Comparison of ENCODE assay signal across 17 cellular contexts in genomic region chr15:44441095-44441501, GRCh38. TPM values are rescaled to one million over a fixed set of nuclear protein-coding genes. Genes with fewer than 3 reads are reported as not detected.
DNase-seq lines count a peak whose midpoint lies in the region; ATAC-seq and TF ChIP-seq lines count a peak whose summit lies in the region.
"Had no signal": no experiment of that assay in that cellular context is flagged by ENCODE, and none has a peak within 500 bp of the region (broad histone marks: within the 10 kb centered on the region; RNA-seq: fewer than 3 reads in every experiment).

No MANE protein-coding gene starts in this region.

- H3K23ac ChIP-seq in mesendoderm (ENCODE audit: low read length) = no peak overlapping the region

- no peak for DNase-seq in CD8-positive, alpha-beta memory T cell
- DNase-seq in activated B cell treated with CpG ODN at 0.5 μM for 24 hours = no peak
- DNase-seq in mesendoderm = peak; percentile 78
- DNase-seq in tibial nerve (ENCODE audit: low spot score in 2 of 2) = no peak
- no peak for DNase-seq in stimulated activated naive CD4-positive, alpha-beta T cell treated with Interleukin-2 at 50 U/mL for 16 hours (lab: John Stamatoyannopoulos, UW)
- DNase-seq: activated CD4-positive, CD25-positive, alpha-beta regulatory T cell; activated naive CD4-positive, alpha-beta T cell treated with anti-CD3 and anti-CD28 coated beads, Interleukin-2, amount 10 ng/mL, durations not matched to agents 7 days and 5 days; dorsolateral prefrontal cortex; KG1; NCI-H1436; nucleus accumbens; stimulated activated CD4-positive, alpha-beta T cell treated with anti-CD3 and anti-CD28 coated beads, Interleukin-4, amount 100 ng/mL, for 4 hours; T-cell; thyroid gland had no signal

- no peaks in the 10 kb centered on the region for H3K9me3 ChIP-seq in CD8-positive, alpha-beta memory T cell (ENCODE audit: low read length)
- peaks cover 5% of the 10 kb centered on the region; the same call in 1 of the 2 replicates for H3K9me3 ChIP-seq in HUES6 (ENCODE audit: control insufficient read depth, insufficient read depth, low read depth, low read length)
- H3K9me3 ChIP-seq in tibial nerve = peaks cover 0 to 8% (median 0%) of the 10 kb centered on the region in 4 donors
- H3K9me3 ChIP-seq: thyroid gland had no signal

- H3K4ac ChIP-seq in mesendoderm (ENCODE audit: low read depth, low read length) = no peak overlapping the region

- H3K18ac ChIP-seq in mesendoderm (ENCODE audit: low read length) = no peak overlapping the region

- peaks cover 4 to 33% (median 8%) of the 10 kb centered on the region in 3 donors for H3K36me3 Mint-ChIP-seq in CD8-positive, alpha-beta memory T cell
- H3K36me3 Mint-ChIP-seq in activated B cell treated with CpG ODN at 0.5 μM for 24 hours (ENCODE audit: low read depth) = peaks cover 18% of the 10 kb centered on the region

- H3K79me1 ChIP-seq in mesendoderm (ENCODE audit: low read length) = peaks cover 5% of the 10 kb centered on the region

- no peaks in the 10 kb centered on the region for H3K27me3 Mint-ChIP-seq in CD8-positive, alpha-beta memory T cell
- H3K27me3 Mint-ChIP-seq in activated B cell treated with CpG ODN at 0.5 μM for 24 hours = no peaks in the 10 kb centered on the region
- H3K27me3 Mint-ChIP-seq: activated naive CD4-positive, alpha-beta T cell treated with anti-CD3 and anti-CD28 coated beads, Interleukin-2, amount 10 ng/mL, durations not matched to agents 7 days and 5 days; T-cell had no signal

- no peak overlapping the region for H3K4me2 ChIP-seq in mesendoderm (ENCODE audit: low read length)

- peak overlapping the region in 2 of 7 donors; percentile 4 to 25 for H3K4me3 Mint-ChIP-seq in CD8-positive, alpha-beta memory T cell
- no peak overlapping the region for H3K4me3 Mint-ChIP-seq in activated B cell treated with CpG ODN at 0.5 μM for 24 hours
- H3K4me3 Mint-ChIP-seq: activated naive CD4-positive, alpha-beta T cell treated with anti-CD3 and anti-CD28 coated beads, Interleukin-2, amount 10 ng/mL, durations not matched to agents 7 days and 5 days; T-cell had no signal

- peak overlapping the region; percentile 6 for H3K27ac ChIP-seq in CD8-positive, alpha-beta memory T cell (ENCODE audit: low read depth, low read length)
- peak overlapping the region; percentile 50; the same call in 1 of the 2 replicates for H3K27ac ChIP-seq in HUES6 (ENCODE audit: low read depth, low read length)
- peak overlapping the region; percentile 19 for H3K27ac ChIP-seq in mesendoderm (ENCODE audit: low read depth, low read length)
- H3K27ac ChIP-seq in tibial nerve = no peak overlapping the region
- H3K27ac ChIP-seq: dorsolateral prefrontal cortex, RWPE1, thyroid gland had no signal

- peaks cover 0 to 6% (median 0%) of the 10 kb centered on the region in 5 donors for H3K9me3 Mint-ChIP-seq in CD8-positive, alpha-beta memory T cell
- no peaks in the 10 kb centered on the region for H3K9me3 Mint-ChIP-seq in activated B cell treated with CpG ODN at 0.5 μM for 24 hours

- no peak overlapping the region for H2BK5ac ChIP-seq in mesendoderm (ENCODE audit: low read length)

- no peak overlapping the region for H2BK15ac ChIP-seq in mesendoderm (replicated peaks; ENCODE audit: low read depth)

- no peak for TF ChIP-seq EP300 in tibial nerve (IDR thresholded peaks at IDR 0.05)

- no peak overlapping the region for H4K5ac ChIP-seq in mesendoderm (ENCODE audit: low read length)

- H3K9ac ChIP-seq in HUES6 (ENCODE audit: low read length) = no peak overlapping the region
- H3K9ac ChIP-seq in mesendoderm (ENCODE audit: low read length) = peak overlapping the region; percentile 36

- H3K36me3 ChIP-seq in CD8-positive, alpha-beta memory T cell (ENCODE audit: insufficient read depth, low read length) = no peaks in the 10 kb centered on the region
- H3K36me3 ChIP-seq in HUES6 (ENCODE audit: control insufficient read depth, insufficient read depth, low read length) (peaks cover 2% of the 10 kb centered on the region), mesendoderm (ENCODE audit: control insufficient read depth, insufficient read depth, low read length) (no peaks in the 10 kb centered on the region), tibial nerve (peaks cover 0 to 4% (median 0%) of the 10 kb centered on the region in 3 donors)
- H3K36me3 ChIP-seq: thyroid gland had no signal

- TF ChIP-seq CTCF in activated B cell treated with CpG ODN at 0.5 μM for 24 hours (IDR thresholded peaks at IDR 0.05) (no peak), tibial nerve (IDR thresholded peaks at IDR 0.05) (no peak)

- peaks cover 74% of the 10 kb centered on the region for H3K79me2 ChIP-seq in mesendoderm (ENCODE audit: control insufficient read depth, insufficient read depth, low read length)

- H3K56ac ChIP-seq in mesendoderm (ENCODE audit: low read length) = peak overlapping the region; percentile 40

- no peak overlapping the region for H3K4me3 ChIP-seq in CD8-positive, alpha-beta memory T cell (ENCODE audit: low read length)
- H3K4me3 ChIP-seq in HUES6 (ENCODE audit: low read depth, low read length) = peak overlapping the region; percentile 31
- H3K4me3 ChIP-seq in mesendoderm (ENCODE audit: low read length) = no peak overlapping the region
- no peak overlapping the region for H3K4me3 ChIP-seq in tibial nerve
- H3K4me3 ChIP-seq: dorsolateral prefrontal cortex, thyroid gland had no signal

- no peak overlapping the region for H2BK120ac ChIP-seq in mesendoderm (ENCODE audit: low read depth, low read length)

- H2AK5ac ChIP-seq in mesendoderm (ENCODE audit: low read length) = no peak overlapping the region

- H3K4me1 ChIP-seq in CD8-positive, alpha-beta memory T cell (ENCODE audit: insufficient read depth, low read length) = peaks cover 21% of the 10 kb centered on the region
- peaks cover 20% of the 10 kb centered on the region for H3K4me1 ChIP-seq in HUES6 (ENCODE audit: control insufficient read depth, insufficient read depth, low read length)
- peaks cover 9% of the 10 kb centered on the region for H3K4me1 ChIP-seq in mesendoderm (ENCODE audit: control insufficient read depth, low read depth, low read length)
- H3K4me1 ChIP-seq in tibial nerve = peaks cover 0 to 23% (median 3%) of the 10 kb centered on the region in 4 donors

- H3K27ac Mint-ChIP-seq in CD8-positive, alpha-beta memory T cell = peak overlapping the region in 7 of 8 donors; percentile 17 to 66 (median 27)
- peak overlapping the region; percentile 15 for H3K27ac Mint-ChIP-seq in activated B cell treated with CpG ODN at 0.5 μM for 24 hours
- H3K27ac Mint-ChIP-seq: activated naive CD4-positive, alpha-beta T cell treated with anti-CD3 and anti-CD28 coated beads, Interleukin-2, amount 10 ng/mL, durations not matched to agents 7 days and 5 days had no signal

- no peak for ATAC-seq in activated B cell treated with CpG ODN at 0.5 μM for 24 hours (ENCODE audit: low read depth)
- ATAC-seq in GM21576 (IDR thresholded peaks at IDR 0.05; ENCODE audit: unreplicated experiment) = no peak
- ATAC-seq: T-cell had no signal

- H4K8ac ChIP-seq in mesendoderm (ENCODE audit: low read depth, low read length) = no peak overlapping the region

- POLR2A ChIA-PET in CD8-positive, alpha-beta memory T cell (lab: Charles Lee) = no interaction called here
- POLR2A ChIA-PET in activated B cell treated with CpG ODN at 0.5 μM for 24 hours (lab: Charles Lee) = no interaction called here

- no peaks in the 10 kb centered on the region for H3K27me3 ChIP-seq in CD8-positive, alpha-beta memory T cell (ENCODE audit: insufficient read depth, low read length, poor library complexity, severe bottlenecking)
- H3K27me3 ChIP-seq in HUES6 (ENCODE audit: control insufficient read depth, insufficient read depth, low read length) (no peaks in the 10 kb centered on the region), mesendoderm (ENCODE audit: insufficient read depth, low read length, poor library complexity) (no peaks in the 10 kb centered on the region), tibial nerve (no peaks in the 10 kb centered on the region)
- H3K27me3 ChIP-seq: dorsolateral prefrontal cortex, thyroid gland had no signal

- no CpG with 5 or more reads among the region's 5 CpGs for WGBS in mesendoderm (ENCODE audit: extremely low coverage, insufficient coverage, low lambda C conversion rate)
- WGBS in tibial nerve, 2 donors = 72 to 81% methylated on average over 5 of the region's 5 CpGs

- no peak for TF ChIP-seq POLR2A in tibial nerve (IDR thresholded peaks at IDR 0.05)

- intact Hi-C loops in activated B cell treated with CpG ODN at 0.5 μM for 24 hours (cut with micrococcal nuclease) = no loop called here

- CTCF ChIA-PET in CD8-positive, alpha-beta memory T cell (lab: Charles Lee) = no interaction called here
- CTCF ChIA-PET in activated B cell treated with CpG ODN at 0.5 μM for 24 hours (lab: Charles Lee) = no interaction called here

- H3K4me1 Mint-ChIP-seq in CD8-positive, alpha-beta memory T cell = peaks cover 54 to 65% (median 56%) of the 10 kb centered on the region in 3 donors
- H3K4me1 Mint-ChIP-seq in activated B cell treated with CpG ODN at 0.5 μM for 24 hours = peaks cover 46% of the 10 kb centered on the region

RNA-seq across cellular contexts. Expression of gene CTDSPL2, which starts 13.7 kb away (rescaled TPM):
- total RNA-seq in CD8-positive, alpha-beta memory T cell = 10 to 100 TPM; 63.0 to 69.8 TPM
- 42.4 TPM for polyA plus RNA-seq in CD8-positive, alpha-beta memory T cell
- total RNA-seq in activated B cell treated with CpG ODN at 0.5 μM for 24 hours (44.6 and 46.8 TPM in 2 replicates), tibial nerve (10 to 100 TPM; 35.2 to 52.2 (median 44.4) TPM)
- 52.1 TPM for polyA plus RNA-seq in mesendoderm (2013, experiment 1 of 2)
- polyA plus RNA-seq in mesendoderm (2013, experiment 2 of 2) = 51.3 TPM

Comparison
In these comparisons a context has a peak if more than half of its experiments do, and no peak if none do; other contexts are left out.
1. H3K27ac ChIP-seq: peak in CD8-positive, alpha-beta memory T cell (single experiment), HUES6 (single experiment) and mesendoderm (single experiment); none in tibial nerve (0 of 4).